16 cellular contexts compared by ENCODE assay signal in the genomic region with DNA sequence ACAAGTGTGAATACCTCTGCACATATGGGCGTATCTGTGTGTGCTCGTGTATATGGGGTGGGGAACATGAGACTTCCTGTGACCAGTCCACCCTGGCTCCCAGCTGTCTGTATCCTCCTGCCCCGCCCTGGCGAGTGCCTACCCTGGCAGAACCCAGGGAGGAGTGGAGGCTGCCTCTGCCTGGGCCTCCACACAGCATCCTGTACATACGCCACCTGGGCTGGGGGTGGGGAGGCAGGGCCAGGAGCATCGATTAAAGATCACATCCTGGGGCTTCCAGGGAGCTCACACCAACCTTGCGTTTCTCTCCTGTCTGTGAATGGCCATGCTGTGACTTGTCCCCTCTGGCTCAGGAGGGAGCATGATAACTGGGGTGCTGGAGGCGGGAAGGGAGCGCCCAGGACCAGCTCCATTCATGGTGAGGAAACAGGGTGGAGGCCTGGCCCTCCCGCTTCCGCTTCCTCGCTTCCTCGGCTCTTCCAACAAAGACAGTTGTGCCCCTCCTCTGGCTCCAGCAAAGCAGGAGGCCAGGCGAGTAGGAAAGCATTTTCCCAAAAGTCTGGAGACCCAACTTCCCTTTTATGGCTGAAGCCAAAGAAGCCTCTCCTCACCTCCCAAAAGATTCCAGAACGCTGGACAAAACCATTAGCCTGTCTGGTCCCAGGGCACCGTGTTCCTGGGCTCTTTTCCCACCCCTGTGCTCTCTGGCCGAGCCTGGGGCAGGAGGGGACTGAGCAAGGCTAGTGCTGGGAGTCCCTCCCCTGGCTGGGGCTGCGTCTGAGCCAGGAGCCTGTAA. TPM values are rescaled to one million over a fixed set of nuclear protein-coding genes. Genes with fewer than 3 reads are reported as not detected.
DNase-seq lines count a peak whose midpoint lies in the region; ATAC-seq lines count a peak whose summit lies in the region.
"Had no signal": no experiment of that assay in that cellular context is flagged by ENCODE, and none has a peak within 500 bp of the region (broad histone marks: within the 10 kb centered on the region; RNA-seq: fewer than 3 reads in every experiment).

No MANE protein-coding gene starts in this region.

- intact Hi-C loops in left ventricle myocardium superior (cut with micrococcal nuclease) = no loop called here

- no peaks in the 10 kb centered on the region for H3K9me3 ChIP-seq in neuron (ENCODE audit: low read length)

- DNase-seq in NCI-H748 (lab: John Stamatoyannopoulos, UW; ENCODE audit: unreplicated experiment) (peak; percentile 39), NCI-H748 treated with DMSO at 0.1 percent for 48 hours (lab: John Stamatoyannopoulos, UW) (no peak), left ventricle myocardium superior (peak; percentile 75), ureter (ENCODE audit: low spot score) (peak; percentile 69), DMS 273 (lab: John Stamatoyannopoulos, UW; ENCODE audit: unreplicated experiment) (no peak)
- no peak for DNase-seq in activated naive CD4-positive, alpha-beta T cell treated with anti-CD3 and anti-CD28 coated beads, Interleukin-2, amount 50 U/mL, for 16 hours
- DNase-seq: CD4-positive, alpha-beta T cell; effector memory CD4-positive, alpha-beta T cell; GF-D8; head of caudate nucleus; midbrain; MV-4-11; NCI-H2171 treated with DMSO at 0.1 percent for 48 hours had no signal

- ATAC-seq in left ventricle myocardium superior (peak; percentile 40), HG02588 (IDR thresholded peaks at IDR 0.05; ENCODE audit: unreplicated experiment) (no peak)

- H3K27me3 ChIP-seq in neuron (ENCODE audit: insufficient read depth, low read length) = no peaks in the 10 kb centered on the region

- peak overlapping the region; percentile 45 for H2AFZ ChIP-seq in neuron (ENCODE audit: low read depth, low read length)

- no peaks in the 10 kb centered on the region for H3K36me3 ChIP-seq in neuron (ENCODE audit: insufficient read depth, low read length)

- H3K4me3 ChIP-seq in neuron (ENCODE audit: low read length) = peak overlapping the region; percentile 5

- H3K4me1 ChIP-seq in neuron (ENCODE audit: insufficient read depth, low read length) = peaks cover 14% of the 10 kb centered on the region

RNA-seq across cellular contexts. Expression of a gene that starts 23.0 kb away (rescaled TPM):
- total RNA-seq in left ventricle myocardium superior (27.2 TPM), ureter (2.2 TPM)

RNA-seq across cellular contexts. Expression of a gene that starts 48.3 kb away (rescaled TPM):
- total RNA-seq in left ventricle myocardium superior = 18.6 TPM
- total RNA-seq in ureter = 44.0 TPM
- total RNA-seq: CD4-positive, alpha-beta T cell; HT-29 had no signal

Comparison
In these comparisons a context has a peak if more than half of its experiments do, and no peak if none do; other contexts are left out.
1. DNase-seq: peak in NCI-H748 (single experiment), left ventricle myocardium superior (single experiment) and ureter (single experiment); none in NCI-H748 treated with DMSO at 0.1 percent for 48 hours (single experiment), DMS 273 (single experiment) and activated naive CD4-positive, alpha-beta T cell treated with anti-CD3 and anti-CD28 coated beads, Interleukin-2, amount 50 U/mL, for 16 hours (single experiment).